In the genomic region with DNA sequence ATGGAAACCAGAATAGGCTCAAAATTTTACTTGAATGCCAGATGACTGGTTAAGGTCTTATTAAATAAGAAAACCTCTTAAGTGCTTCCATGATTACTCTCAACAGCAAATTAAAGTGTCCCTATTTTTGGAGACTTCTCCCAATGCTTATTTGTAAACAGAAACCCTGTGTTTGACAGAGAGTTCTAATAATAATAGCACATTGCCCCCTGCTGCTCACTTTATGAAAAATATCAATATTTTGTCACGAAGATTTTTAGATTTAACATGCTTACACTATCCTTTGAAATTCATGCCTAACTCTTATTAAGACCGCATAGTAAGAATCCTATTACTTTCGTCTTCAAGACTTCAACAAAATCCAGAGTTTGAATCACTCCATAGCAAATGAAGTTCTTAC, we compare ENCODE assay signal across 8 cellular contexts.
DNase-seq lines count a peak whose midpoint lies in the region; ATAC-seq, FAIRE-seq and TF ChIP-seq lines count a peak whose summit lies in the region.

No MANE protein-coding gene starts in this region.

- TF ChIP-seq EP300 in A549 (IDR thresholded peaks at IDR 0.05) = no peak
- TF ChIP-seq EP300 in SK-N-SH (IDR thresholded peaks at IDR 0.05; ENCODE audit: borderline replicate concordance in 1 of 2, low read depth in 1 of 2, low read length in 1 of 2) = no peak

- TF ChIP-seq RAD21 in A549 (conservative IDR thresholded peaks at IDR 0.05 in 1 of 2, IDR thresholded peaks at IDR 0.05 in 1 of 2) (peak; percentile 53 to 61), SK-N-SH (IDR thresholded peaks at IDR 0.05; ENCODE audit: low read length) (peak; percentile 75)

- CTCF ChIA-PET in A549 (lab: Yijun Ruan, JAX) = interaction anchor here (0.6 to 0.7 kb wide), 2 partner anchors 265 to 605 kb away, joined by 3 read pairs; no protein-coding TSS in a partner anchor
- CTCF ChIA-PET in SK-N-SH (lab: Yijun Ruan, JAX) = interaction anchor here (0.7 to 1.7 kb wide), 9 partner anchors 10 to 766 kb away, joined by 3 to 15 read pairs (median 4); partner anchors contain the start of gene MEGF10

- no peak for TF ChIP-seq POLR2A in A549 (IDR thresholded peaks at IDR 0.05; ENCODE audit: low read length)

- 21% methylated on average over 3 of the region's 3 CpGs for WGBS in A549 (ENCODE audit: missing lambda C conversion rate)
- 44% methylated on average over 3 of the region's 3 CpGs for WGBS in SK-N-SH (ENCODE audit: low lambda C conversion rate)

- H3K9ac ChIP-seq in SK-N-SH = no peak overlapping the region

- DNase-seq in A549 (ENCODE audit: low read depth in 1 of 2, low spot score in 1 of 2) (peak; percentile 13 to 14), GM19239 (ENCODE audit: insufficient read length, low spot score) (no peak), SK-N-SH (peak; percentile 32), foreskin melanocyte (peak; percentile 33), germinal center (ENCODE audit: low spot score) (no peak)
- no peak for DNase-seq in central memory CD4-positive, alpha-beta T cell
- no peak for DNase-seq in stimulated activated CD4-positive, alpha-beta T cell treated with anti-CD3 and anti-CD28 coated beads, Interleukin-1b, Interleukin-23, amount 100 ng/mL, for 48 hours

- H3K9me2 ChIP-seq in SK-N-SH = no peaks in the 10 kb centered on the region

- H3K27ac ChIP-seq in A549 = no peak overlapping the region
- no peak overlapping the region for H3K27ac ChIP-seq in SK-N-SH (ENCODE audit: low read depth in 2 of 2, low read length in 1 of 2)

- H4K20me1 ChIP-seq in SK-N-SH (ENCODE audit: insufficient read depth) = no peaks in the 10 kb centered on the region

- H3K4me2 ChIP-seq in A549 (no peak overlapping the region), SK-N-SH (no peak overlapping the region)

- H2AFZ ChIP-seq in SK-N-SH (ENCODE audit: low read depth) = no peak overlapping the region

- no peaks in the 10 kb centered on the region for H3K36me3 ChIP-seq in SK-N-SH (replicated peaks in 1 of 2; ENCODE audit: control insufficient read depth in 1 of 2, insufficient read depth in 2 of 2, low read length in 1 of 2)

- H3K4me1 ChIP-seq in A549 (no peaks in the 10 kb centered on the region), SK-N-SH (ENCODE audit: control insufficient read depth in 1 of 2, insufficient read depth in 2 of 2, low read depth in 1 of 2, low read length in 1 of 2) (peaks cover 0 to under 1% of the 10 kb centered on the region in 2 experiments)

- no peaks in the 10 kb centered on the region for H3K27me3 ChIP-seq in SK-N-SH (ENCODE audit: insufficient read depth)

- POLR2A ChIA-PET in A549 (lab: Yijun Ruan, JAX) (no interaction called here), SK-N-SH (lab: Yijun Ruan, JAX) (no interaction called here)

- H3F3A ChIP-seq in SK-N-SH (replicated peaks; ENCODE audit: insufficient read depth) = no peaks in the 10 kb centered on the region

- TF ChIP-seq CTCF in A549 (IDR thresholded peaks at IDR 0.05) = peak; percentile 49
- TF ChIP-seq CTCF in SK-N-SH (IDR thresholded peaks at IDR 0.05) = peak; percentile 70

- ATAC-seq in A549 (no peak), GM21576 (IDR thresholded peaks at IDR 0.05; ENCODE audit: unreplicated experiment) (no peak)

- H3K79me2 ChIP-seq in SK-N-SH (ENCODE audit: insufficient read depth) = no peaks in the 10 kb centered on the region

- no peak overlapping the region for H3K4me3 ChIP-seq in A549
- H3K4me3 ChIP-seq in SK-N-SH (ENCODE audit: low read depth in 2 of 2, low read length in 1 of 2) = no peak overlapping the region

- FAIRE-seq in A549 (lab: Jason Lieb, UNC) (no peak), GM19239 (lab: Jason Lieb, UNC) (peak; percentile 79)

- H3K9me3 ChIP-seq in A549 (no peaks in the 10 kb centered on the region), SK-N-SH (no peaks in the 10 kb centered on the region)

TF ChIP-seq in A549, 52 proteins besides CTCF, POLR2A, EP300 and RAD21:
- TF ChIP-seq SMC3 (IDR thresholded peaks at IDR 0.05) = peak; percentile 45; the same call in 2 of the 3 replicates
- no peak for TF ChIP-seq POLR2AphosphoS2 (conservative IDR thresholded peaks at IDR 0.05; ENCODE audit: low read length)

TF ChIP-seq in SK-N-SH, 30 proteins besides CTCF, POLR2A, EP300 and RAD21:
- peak; percentile 66 for TF ChIP-seq SMC3 (IDR thresholded peaks at IDR 0.05; ENCODE audit: low read depth, low read length)
- TF ChIP-seq GABPA (IDR thresholded peaks at IDR 0.05; ENCODE audit: low read depth) = no peak

Comparison
In these comparisons a context has a peak if more than half of its experiments do, and no peak if none do; other contexts are left out.
1. DNase-seq: peak in A549 (2 of 2), SK-N-SH (single experiment) and foreskin melanocyte (single experiment); none in GM19239 (single experiment), central memory CD4-positive, alpha-beta T cell (single experiment), germinal center (single experiment) and stimulated activated CD4-positive, alpha-beta T cell treated with anti-CD3 and anti-CD28 coated beads, Interleukin-1b, Interleukin-23, amount 100 ng/mL, for 48 hours (single experiment).
2. Of the 12 proteins assayed by ChIP-seq in both A549 and SK-N-SH: peak only in A549: none; only in SK-N-SH: none; in both: CTCF, RAD21 and SMC3; in neither: 9.